Comparison of ENCODE assay signal across 21 cellular contexts in genomic region chr1:170288155-170288554, GRCh38.
A peak's percentile ranks its signal among the peaks of the same experiment; 100 is the strongest.
DNase-seq lines count a peak whose midpoint lies in the region; ATAC-seq and TF ChIP-seq lines count a peak whose summit lies in the region.
"Had no signal": no experiment of that assay in that cellular context is flagged by ENCODE, and none has a peak within 500 bp of the region (broad histone marks: within the 10 kb centered on the region; RNA-seq: fewer than 3 reads in every experiment).

No MANE protein-coding gene starts in this region.

- H3K9ac ChIP-seq in mesendoderm (ENCODE audit: low read length): no peak overlapping the region
- H3K9ac ChIP-seq: BLaER1 treated with 17β-estradiol and CSF1 and Interleukin-3, amounts not matched to agents 10 nM and 100 nM had no signal

- TF ChIP-seq CTCF in WTC11 (IDR thresholded peaks at IDR 0.05) (no peak), adrenal gland (IDR thresholded peaks at IDR 0.05) (no peak)

- no peak overlapping the region for H2BK120ac ChIP-seq in mesendoderm (ENCODE audit: low read depth, low read length)

- H2BK15ac ChIP-seq in mesendoderm (replicated peaks; ENCODE audit: low read depth): no peak overlapping the region

- H3K56ac ChIP-seq in mesendoderm (ENCODE audit: low read length): no peak overlapping the region

- no peak overlapping the region for H3K4me2 ChIP-seq in mesendoderm (ENCODE audit: low read length)
- H3K4me2 ChIP-seq: A549; BLaER1 treated with 17β-estradiol and CSF1 and Interleukin-3, amounts not matched to agents 10 nM and 100 nM had no signal

- POLR2A ChIA-PET in WTC11 (lab: Charles Lee): no interaction called here

- H3K4me3 ChIP-seq in H7 (ENCODE audit: insufficient read depth, low read depth, low read length) (no peak overlapping the region), mesendoderm (ENCODE audit: low read length) (no peak overlapping the region), adrenal gland (no peak overlapping the region)
- H3K4me3 ChIP-seq: A549; BLaER1 treated with 17β-estradiol and CSF1 and Interleukin-3, amounts not matched to agents 10 nM and 100 nM; HAP-1 had no signal

- WGBS in mesendoderm (ENCODE audit: extremely low coverage, insufficient coverage, low lambda C conversion rate): no CpG with 5 or more reads among the region's 3 CpGs
- WGBS in adrenal gland, 4 donors: 78 to 94% (median 87%) methylated on average over 3 of the region's 3 CpGs

- H3K23ac ChIP-seq in mesendoderm (ENCODE audit: low read length): no peak overlapping the region

- H3K4ac ChIP-seq in mesendoderm (ENCODE audit: low read depth, low read length): no peak overlapping the region

- H3K27ac ChIP-seq in mesendoderm (ENCODE audit: low read depth, low read length) (no peak overlapping the region), adrenal gland (no peak overlapping the region)
- H3K27ac ChIP-seq: A549; BLaER1 treated with 17β-estradiol and CSF1 and Interleukin-3, amounts not matched to agents 10 nM and 100 nM had no signal

- DNase-seq in H7 (peak; percentile 1), WTC11 (ENCODE audit: low spot score) (no peak), mesendoderm (peak; percentile 33), NCI-H345 treated with DMSO at 0.1 percent for 48 hours (lab: John Stamatoyannopoulos, UW; ENCODE audit: unreplicated experiment) (no peak), adrenal gland (no peak)
- no peak for DNase-seq in activated CD4-positive, alpha-beta T cell treated with anti-CD3 and anti-CD28 coated beads for 4 hours
- DNase-seq: 8988T; ACHN; AML-193; BE2C; CD4-positive, alpha-beta T cell; CD8-positive, alpha-beta memory T cell; DMS 273 treated with DMSO at 0.1 percent for 48 hours; DMS79; EL; GF-D8; HFFc6 had no signal

- no peak overlapping the region for H3K4me3 Mint-ChIP-seq in WTC11
- H3K4me3 Mint-ChIP-seq: CD14-positive monocyte; CD4-positive, alpha-beta T cell; CD8-positive, alpha-beta memory T cell; HFFc6 had no signal

- intact Hi-C loops in adrenal gland (cut with DNase I): no loop called here

- no peaks in the 10 kb centered on the region for H3K9me3 ChIP-seq in adrenal gland (replicated peaks in 1 of 3)
- H3K9me3 ChIP-seq: A549; BE2C; BLaER1 treated with 17β-estradiol and CSF1 and Interleukin-3, amounts not matched to agents 10 nM and 100 nM; HAP-1 had no signal

- H3K4me1 ChIP-seq in mesendoderm (ENCODE audit: control insufficient read depth, low read depth, low read length) (no peaks in the 10 kb centered on the region), adrenal gland (replicated peaks in 1 of 2) (peaks cover 0 to 6% of the 10 kb centered on the region in 2 donors)
- H3K4me1 ChIP-seq: A549; BE2C; BLaER1 treated with 17β-estradiol and CSF1 and Interleukin-3, amounts not matched to agents 10 nM and 100 nM; HAP-1 had no signal

- H3K36me3 Mint-ChIP-seq in WTC11: no peaks in the 10 kb centered on the region
- H3K36me3 Mint-ChIP-seq: CD14-positive monocyte; CD8-positive, alpha-beta memory T cell had no signal

- H3K27me3 Mint-ChIP-seq in WTC11 (ENCODE audit: low read depth): no peaks in the 10 kb centered on the region

- peaks cover 3% of the 10 kb centered on the region; the same call in 1 of the 2 replicates for H3K4me1 Mint-ChIP-seq in WTC11
- H3K4me1 Mint-ChIP-seq: CD14-positive monocyte; CD8-positive, alpha-beta memory T cell had no signal

- no peak overlapping the region for H4K8ac ChIP-seq in mesendoderm (ENCODE audit: low read depth, low read length)

- H2BK5ac ChIP-seq in mesendoderm (ENCODE audit: low read length): no peak overlapping the region

- no peak overlapping the region for H4K5ac ChIP-seq in mesendoderm (ENCODE audit: low read length)

- H2AK5ac ChIP-seq in mesendoderm (ENCODE audit: low read length): no peak overlapping the region

- TF ChIP-seq POLR2A in adrenal gland (IDR thresholded peaks at IDR 0.05): no peak

- CTCF ChIA-PET in WTC11 (lab: Charles Lee): no interaction called here

- no peak overlapping the region for H3K18ac ChIP-seq in mesendoderm (ENCODE audit: low read length)

- H3K79me1 ChIP-seq in mesendoderm (ENCODE audit: low read length): no peaks in the 10 kb centered on the region

- H3K27ac Mint-ChIP-seq in WTC11: no peak overlapping the region
- H3K27ac Mint-ChIP-seq: CD14-positive monocyte; CD4-positive, alpha-beta T cell; CD8-positive, alpha-beta memory T cell; HFFc6 had no signal

- no peaks in the 10 kb centered on the region for H3K36me3 ChIP-seq in H7 (replicated peaks; ENCODE audit: control insufficient read depth, insufficient read depth, low read length)
- no peaks in the 10 kb centered on the region for H3K36me3 ChIP-seq in mesendoderm (ENCODE audit: control insufficient read depth, insufficient read depth, low read length)
- H3K36me3 ChIP-seq in adrenal gland (replicated peaks in 1 of 2): no peaks in the 10 kb centered on the region
- H3K36me3 ChIP-seq: BE2C; BLaER1 treated with 17β-estradiol and CSF1 and Interleukin-3, amounts not matched to agents 10 nM and 100 nM; HAP-1 had no signal

- H3K9me3 Mint-ChIP-seq in WTC11: no peaks in the 10 kb centered on the region
- H3K9me3 Mint-ChIP-seq: CD4-positive, alpha-beta T cell; HFFc6 had no signal

- no peaks in the 10 kb centered on the region for H3K27me3 ChIP-seq in H7 (ENCODE audit: control insufficient read depth, insufficient read depth, low read length)
- no peaks in the 10 kb centered on the region for H3K27me3 ChIP-seq in mesendoderm (ENCODE audit: insufficient read depth, low read length, poor library complexity)
- H3K27me3 ChIP-seq in adrenal gland: no peaks in the 10 kb centered on the region
- H3K27me3 ChIP-seq: BE2C; BLaER1 treated with 17β-estradiol and CSF1 and Interleukin-3, amounts not matched to agents 10 nM and 100 nM had no signal

- H3K79me2 ChIP-seq in mesendoderm (ENCODE audit: control insufficient read depth, insufficient read depth, low read length): no peaks in the 10 kb centered on the region

- peak; percentile 94 for ATAC-seq in WTC11
- ATAC-seq: A549 had no signal

TF ChIP-seq in WTC11, 78 proteins besides CTCF, POLR2A, EP300 and RAD21 (continues in another document):
- no peak for TF ChIP-seq ZNF532 (CRISPR knock-in tag; IDR thresholded peaks at IDR 0.05; ENCODE audit: borderline replicate concordance)
- TF ChIP-seq HMGXB4 (CRISPR knock-in tag; IDR thresholded peaks at IDR 0.05): no peak
- TF ChIP-seq E2F4 (CRISPR knock-in tag; IDR thresholded peaks at IDR 0.05; ENCODE audit: borderline replicate concordance, low read depth): no peak
- TF ChIP-seq OVOL2 (CRISPR knock-in tag; IDR thresholded peaks at IDR 0.05; ENCODE audit: borderline replicate concordance): no peak
- TF ChIP-seq PRRX2 (CRISPR knock-in tag; IDR thresholded peaks at IDR 0.05): no peak
- TF ChIP-seq CREM (CRISPR knock-in tag; IDR thresholded peaks at IDR 0.05): no peak

Comparison
In these comparisons a context has a peak if more than half of its experiments do, and no peak if none do; other contexts are left out.
1. DNase-seq: peak in H7 (single experiment) and mesendoderm (single experiment); none in WTC11 (single experiment), NCI-H345 treated with DMSO at 0.1 percent for 48 hours (single experiment), activated CD4-positive, alpha-beta T cell treated with anti-CD3 and anti-CD28 coated beads for 4 hours (0 of 2) and adrenal gland (0 of 7).